9 cellular contexts compared by ENCODE assay signal in genomic region chr17:76872221-76872873, GRCh38. TPM values are rescaled to one million over a fixed set of nuclear protein-coding genes. Genes with fewer than 3 reads are reported as not detected.
DNase-seq lines count a peak whose midpoint lies in the region; TF ChIP-seq lines count a peak whose summit lies in the region.
"Had no signal": no experiment of that assay in that cellular context is flagged by ENCODE, and none has a peak within 500 bp of the region (broad histone marks: within the 10 kb centered on the region; RNA-seq: fewer than 3 reads in every experiment).

No MANE protein-coding gene starts in this region.

- TF ChIP-seq CTCF in osteoblast (IDR thresholded peaks at IDR 0.05; ENCODE audit: extremely low read depth, low read depth, low read length) (no peak), sigmoid colon (IDR thresholded peaks at IDR 0.05) (no peak)

- WGBS in sigmoid colon, 2 donors: 55 to 63% methylated on average over 14 of the region's 14 CpGs

- H3K27me3 ChIP-seq in osteoblast (ENCODE audit: insufficient read depth, low read length): peaks cover 28% of the 10 kb centered on the region
- peaks cover 25 to 61% (median 49%) of the 10 kb centered on the region in 3 donors for H3K27me3 ChIP-seq in sigmoid colon
- H3K27me3 ChIP-seq in effector memory CD4-positive, alpha-beta T cell (replicated peaks; ENCODE audit: control insufficient read depth, insufficient read depth, low read length, poor library complexity, severe bottlenecking): peaks cover 16% of the 10 kb centered on the region

- H3K27ac ChIP-seq in osteoblast (ENCODE audit: low read depth, low read length) (no peak overlapping the region), sigmoid colon (no peak overlapping the region)
- H3K27ac ChIP-seq in effector memory CD4-positive, alpha-beta T cell (ENCODE audit: insufficient read depth, low read length, poor library complexity, severe bottlenecking): no peak overlapping the region
- H3K27ac ChIP-seq: breast epithelium had no signal

- TF ChIP-seq EP300 in sigmoid colon (IDR thresholded peaks at IDR 0.05): no peak

- H3K79me2 ChIP-seq in osteoblast (ENCODE audit: insufficient read depth, low read length): no peaks in the 10 kb centered on the region

- H4K20me1 ChIP-seq in osteoblast (ENCODE audit: insufficient read depth, low read length): peaks cover 5% of the 10 kb centered on the region

- peak overlapping the region; percentile 49 for H3K4me2 ChIP-seq in osteoblast (ENCODE audit: insufficient read depth, low read length)

- H3K9me3 ChIP-seq in osteoblast (ENCODE audit: low read depth, low read length) (no peaks in the 10 kb centered on the region), sigmoid colon (no peaks in the 10 kb centered on the region)
- no peaks in the 10 kb centered on the region for H3K9me3 ChIP-seq in effector memory CD4-positive, alpha-beta T cell (ENCODE audit: control insufficient read depth, low read length)
- H3K9me3 ChIP-seq: breast epithelium had no signal

- no peaks in the 10 kb centered on the region for H3K36me3 ChIP-seq in osteoblast (ENCODE audit: insufficient read depth, low read length)
- no peaks in the 10 kb centered on the region for H3K36me3 ChIP-seq in sigmoid colon
- no peaks in the 10 kb centered on the region for H3K36me3 ChIP-seq in effector memory CD4-positive, alpha-beta T cell (ENCODE audit: control insufficient read depth, insufficient read depth, low read length)
- H3K36me3 ChIP-seq: breast epithelium had no signal

- H3K4me1 ChIP-seq in osteoblast (ENCODE audit: insufficient read depth, low read length) (peaks cover 23% of the 10 kb centered on the region), sigmoid colon (peaks cover 0 to 26% (median 22%) of the 10 kb centered on the region in 4 donors)
- peaks cover 14% of the 10 kb centered on the region for H3K4me1 ChIP-seq in effector memory CD4-positive, alpha-beta T cell (ENCODE audit: control insufficient read depth, insufficient read depth, low read length, poor library complexity, severe bottlenecking)

- no peak overlapping the region for H2AFZ ChIP-seq in osteoblast (ENCODE audit: low read length)

- no peak for TF ChIP-seq POLR2A in sigmoid colon (IDR thresholded peaks at IDR 0.05)

- H3K4me3 ChIP-seq in osteoblast (ENCODE audit: insufficient read depth, low read length): peak overlapping the region; percentile 31
- no peak overlapping the region for H3K4me3 ChIP-seq in sigmoid colon
- H3K4me3 ChIP-seq in effector memory CD4-positive, alpha-beta T cell (ENCODE audit: insufficient read depth, low read depth, low read length, poor library complexity, severe bottlenecking): no peak overlapping the region
- H3K4me3 ChIP-seq: breast epithelium had no signal

- peak; percentile 98 for DNase-seq in Daoy (ENCODE audit: low read depth)
- DNase-seq in LHCN-M2 (ENCODE audit: low read depth): peak; percentile 88
- peak; percentile 68 for DNase-seq in brain pericyte (ENCODE audit: low read depth, low spot score)
- peak; percentile 100 for DNase-seq in osteoblast (ENCODE audit: insufficient read length, low spot score, missing footprints)
- DNase-seq in sigmoid colon: no peak
- DNase-seq in posterior vena cava (ENCODE audit: low spot score): no peak
- DNase-seq in effector memory CD4-positive, alpha-beta T cell: no peak
- no peak for DNase-seq in NCI-H2227 treated with DMSO at 0.1 percent for 48 hours (lab: John Stamatoyannopoulos, UW)

- intact Hi-C loops in sigmoid colon (cut with DNase I) (no loop called here), posterior vena cava (cut with DNase I) (no loop called here)

RNA-seq across cellular contexts. Expression of gene MGAT5B, which starts 4.1 kb away (rescaled TPM):
- 4.1 and 5.4 TPM in 2 replicates for total RNA-seq in Daoy (2014; rRNA removed; shearing (Covaris generic))
- total RNA-seq in LHCN-M2 (2014; rRNA removed) (0.06 and 0.23 TPM in 2 replicates), osteoblast (0.36 and 0.59 TPM in 2 replicates), sigmoid colon (under 1 TPM; 0.16 to 0.83 (median 0.49) TPM), posterior vena cava (under 1 TPM; 0.19 to 0.88 TPM)
- polyA plus RNA-seq in LHCN-M2 (2012): 0.16 TPM
- under 1 TPM in 1 of 3 donors, not detected in 2; 0.51 TPM for polyA plus RNA-seq in sigmoid colon

Comparison
In these comparisons a context has a peak if more than half of its experiments do, and no peak if none do; other contexts are left out.
1. DNase-seq: peak in Daoy (single experiment), LHCN-M2 (single experiment), brain pericyte (single experiment) and osteoblast (single experiment); none in sigmoid colon (single experiment), posterior vena cava (single experiment), effector memory CD4-positive, alpha-beta T cell (0 of 3) and NCI-H2227 treated with DMSO at 0.1 percent for 48 hours (single experiment).